In the genomic region with DNA sequence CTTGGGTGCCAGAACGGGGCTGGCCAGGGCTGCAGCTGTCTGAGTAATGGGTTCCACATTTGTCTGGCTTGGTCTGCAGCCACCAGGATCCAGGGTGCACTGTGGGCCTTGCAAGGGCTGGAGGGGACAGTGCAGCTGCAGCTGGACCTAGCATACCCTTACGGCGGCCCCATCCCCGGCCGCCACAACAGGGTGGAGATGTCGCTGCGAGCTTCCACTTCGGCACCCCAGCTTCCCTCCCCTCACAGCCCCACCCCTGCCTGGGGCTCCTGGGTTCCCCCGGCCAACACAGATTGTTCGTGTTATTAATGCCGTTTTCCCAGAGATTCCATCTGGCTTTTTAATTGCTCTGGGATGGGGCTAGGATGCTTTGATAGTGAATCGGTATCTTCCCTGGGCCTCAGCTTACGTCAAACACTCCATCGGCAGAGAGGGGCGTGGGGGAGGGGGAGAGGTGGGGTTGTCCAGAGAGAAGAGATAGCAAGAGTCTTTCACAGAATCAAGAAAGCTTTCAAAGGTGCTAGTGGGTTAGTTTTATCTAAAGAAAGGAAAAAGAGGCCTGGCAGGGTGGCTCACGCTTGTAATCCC, we compare ENCODE assay signal across 19 cellular contexts. TPM values are rescaled to one million over a fixed set of nuclear protein-coding genes. Genes with fewer than 3 reads are reported as not detected.
DNase-seq lines count a peak whose midpoint lies in the region; ATAC-seq and TF ChIP-seq lines count a peak whose summit lies in the region.
"Had no signal": no experiment of that assay in that cellular context is flagged by ENCODE, and none has a peak within 500 bp of the region (broad histone marks: within the 10 kb centered on the region; RNA-seq: fewer than 3 reads in every experiment).

No MANE protein-coding gene starts in this region.

- H3K27me3 ChIP-seq in Peyer's patch = no peaks in the 10 kb centered on the region
- H3K27me3 ChIP-seq in suprapubic skin = no peaks in the 10 kb centered on the region
- H3K27me3 ChIP-seq in adrenal gland = no peaks in the 10 kb centered on the region
- no peaks in the 10 kb centered on the region for H3K27me3 ChIP-seq in SJCRH30
- H3K27me3 ChIP-seq: right atrium auricular region had no signal

- TF ChIP-seq CTCF in Peyer's patch (IDR thresholded peaks at IDR 0.05) (no peak), suprapubic skin (IDR thresholded peaks at IDR 0.05) (no peak), adrenal gland (IDR thresholded peaks at IDR 0.05) (no peak)

- H3K4me1 ChIP-seq in Peyer's patch = peaks cover 7 to 46% (median 13%) of the 10 kb centered on the region in 4 donors
- H3K4me1 ChIP-seq in suprapubic skin = peaks cover 93% of the 10 kb centered on the region
- H3K4me1 ChIP-seq in adrenal gland (replicated peaks in 1 of 2) = peaks cover 0 to 11% of the 10 kb centered on the region in 2 donors
- peaks cover 27% of the 10 kb centered on the region for H3K4me1 ChIP-seq in SJCRH30

- H3K4me3 ChIP-seq in Peyer's patch = no peak overlapping the region
- no peak overlapping the region for H3K4me3 ChIP-seq in suprapubic skin
- no peak overlapping the region for H3K4me3 ChIP-seq in adrenal gland
- H3K4me3 ChIP-seq in SJCRH30 = no peak overlapping the region
- H3K4me3 ChIP-seq: BLaER1, left lung, right atrium auricular region, stomach had no signal

- no peaks in the 10 kb centered on the region for H3K36me3 ChIP-seq in Peyer's patch
- no peaks in the 10 kb centered on the region for H3K36me3 ChIP-seq in suprapubic skin
- no peaks in the 10 kb centered on the region for H3K36me3 ChIP-seq in adrenal gland (replicated peaks in 1 of 2)
- no peaks in the 10 kb centered on the region for H3K36me3 ChIP-seq in SJCRH30
- H3K36me3 ChIP-seq: BLaER1, left lung, right atrium auricular region, stomach had no signal

- intact Hi-C loops in adrenal gland (cut with DNase I) = no loop called here

- no peak for TF ChIP-seq POLR2A in Peyer's patch (IDR thresholded peaks at IDR 0.05)
- no peak for TF ChIP-seq POLR2A in suprapubic skin (IDR thresholded peaks at IDR 0.05)
- TF ChIP-seq POLR2A in adrenal gland (IDR thresholded peaks at IDR 0.05) = no peak

- ATAC-seq in left lobe of liver (no peak), GM19351 (IDR thresholded peaks at IDR 0.05; ENCODE audit: unreplicated experiment) (no peak)
- ATAC-seq: activated CD8-positive, alpha-beta T cell treated with anti-CD3 and anti-CD28 coated beads, Interleukin-2, amount 10 ng/mL, durations not matched to agents 7 days and 5 days; activated T-cell treated with anti-CD3 and anti-CD28 coated beads, Interleukin-2, amount 50 U/mL, for 4 hours; left lung; Right ventricle myocardium inferior had no signal

- no peak for TF ChIP-seq EP300 in suprapubic skin (IDR thresholded peaks at IDR 0.05)

- 41% methylated on average over 16 of the region's 16 CpGs for WGBS in suprapubic skin
- WGBS in adrenal gland, 4 donors = 70 to 81% (median 79%) methylated on average over 11 to 16 of the region's 16 CpGs

- peak; percentile 11 for DNase-seq in EL
- DNase-seq in Peyer's patch = peak in 2 of 3 donors; percentile 2 to 15
- DNase-seq in left lobe of liver (ENCODE audit: low spot score) = peak; percentile 41
- peak; percentile 58 to 61 for DNase-seq in suprapubic skin (ENCODE audit: low spot score in 2 of 2)
- no peak for DNase-seq in adrenal gland
- no peak for DNase-seq in SJCRH30
- no peak for DNase-seq in dedifferentiated amniotic fluid mesenchymal stem cell (ENCODE audit: extremely low spot score)
- DNase-seq: activated CD8-positive, alpha-beta T cell treated with anti-CD3 and anti-CD28 coated beads, Interleukin-2, amount 10 ng/mL, durations not matched to agents 7 days and 5 days; activated naive CD4-positive, alpha-beta T cell treated with anti-CD3 and anti-CD28 coated beads, Interleukin-2, amount 50 U/mL, for 16 hours; activated T-cell treated with anti-CD3 and anti-CD28 coated beads, Interleukin-2, amount 50 U/mL, for 4 hours; foreskin melanocyte; left lung; NCI-H2081; NCI-H510A treated with DMSO at 0.1 percent for 48 hours; stomach had no signal

- no peaks in the 10 kb centered on the region for H3K9me3 ChIP-seq in Peyer's patch
- no peaks in the 10 kb centered on the region for H3K9me3 ChIP-seq in suprapubic skin
- H3K9me3 ChIP-seq in adrenal gland (replicated peaks in 1 of 3) = no peaks in the 10 kb centered on the region
- no peaks in the 10 kb centered on the region for H3K9me3 ChIP-seq in SJCRH30 (replicated peaks)
- H3K9me3 ChIP-seq: BLaER1, left lung, right atrium auricular region, stomach had no signal

- H3K27ac ChIP-seq in Peyer's patch (no peak overlapping the region), suprapubic skin (peak overlapping the region; percentile 89), adrenal gland (no peak overlapping the region), SJCRH30 (no peak overlapping the region)
- H3K27ac ChIP-seq: BLaER1, left lung, right atrium auricular region, stomach had no signal

RNA-seq across cellular contexts. Expression of a gene that starts 5.8 kb away (rescaled TPM):
- total RNA-seq in Peyer's patch = 100 to 1,000 TPM in 1 of 4 donors, 10 to 100 TPM in 3; 36.3 to 160 (median 89.2) TPM
- 185 TPM for total RNA-seq in left lobe of liver
- 100 to 1,000 TPM in 3 of 4 donors, 10 to 100 TPM in 1; 86.3 to 360 (median 196) TPM for total RNA-seq in suprapubic skin
- 10 to 100 TPM in 1 of 8 donors, 1 to 10 TPM in 7; 1.6 to 12.5 (median 7.1) TPM for total RNA-seq in adrenal gland
- polyA plus RNA-seq in adrenal gland = 10 to 100 TPM in 2 of 3 donors, under 1 TPM in 1; 0.60 to 29.9 (median 10.1) TPM
- total RNA-seq in SJCRH30 (2014; rRNA removed; shearing (Covaris generic)) = 5.8 and 5.9 TPM in 2 replicates

Comparison
In these comparisons a context has a peak if more than half of its experiments do, and no peak if none do; other contexts are left out.
1. DNase-seq: peak in EL (single experiment), Peyer's patch (2 of 3), left lobe of liver (single experiment) and suprapubic skin (2 of 2); none in adrenal gland (0 of 7), SJCRH30 (0 of 2) and dedifferentiated amniotic fluid mesenchymal stem cell (single experiment).